23 cellular contexts compared by ENCODE assay signal in the genomic region with DNA sequence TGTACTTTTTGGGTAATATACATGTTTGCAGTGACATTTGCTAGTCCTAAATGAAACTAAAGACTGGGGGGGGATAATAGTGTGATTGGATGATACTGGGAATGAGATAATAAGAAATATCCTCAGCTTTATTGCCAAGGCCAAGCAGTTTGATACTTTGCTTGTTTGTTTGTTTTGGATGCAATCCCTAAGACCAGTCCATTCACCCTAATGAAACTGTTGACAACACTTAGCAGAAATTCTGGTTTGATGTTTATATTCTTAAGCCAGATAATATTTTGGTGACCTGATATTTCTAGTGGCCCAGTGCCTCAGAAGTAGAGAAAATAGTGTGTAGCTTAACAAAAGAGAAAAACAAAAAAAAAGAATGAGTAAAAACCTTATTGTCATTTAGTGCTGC. TPM values are rescaled to one million over a fixed set of nuclear protein-coding genes. Genes with fewer than 3 reads are reported as not detected.
DNase-seq lines count a peak whose midpoint lies in the region; ATAC-seq and TF ChIP-seq lines count a peak whose summit lies in the region.
"Had no signal": no experiment of that assay in that cellular context is flagged by ENCODE, and none has a peak within 500 bp of the region (broad histone marks: within the 10 kb centered on the region; RNA-seq: fewer than 3 reads in every experiment).

No MANE protein-coding gene starts in this region.

- no peak overlapping the region for H2BK5ac ChIP-seq in mesenchymal stem cell (ENCODE audit: low read depth, low read length, poor library complexity, severe bottlenecking)

- no peak overlapping the region for H3K18ac ChIP-seq in mesenchymal stem cell (ENCODE audit: low read depth in 1 of 2, low read length in 2 of 2)

- H3K4me3 ChIP-seq in DOHH2 (ENCODE audit: low read length) = peak overlapping the region; percentile 98
- H3K4me3 ChIP-seq in HUES64 (ENCODE audit: low read length) = peak overlapping the region; percentile 100
- peak overlapping the region in 1 of 2 experiments; percentile 96 for H3K4me3 ChIP-seq in mesenchymal stem cell (ENCODE audit: insufficient read depth in 1 of 2, low read depth in 1 of 2, low read length in 2 of 2)

- no peaks in the 10 kb centered on the region for H3K9me2 ChIP-seq in DOHH2 (replicated peaks; ENCODE audit: control insufficient read depth, low read length)

- H3F3A ChIP-seq in DOHH2 (ENCODE audit: control insufficient read depth, insufficient read depth) = peaks cover 22% of the 10 kb centered on the region

- peak overlapping the region; percentile 91 for H3K9ac ChIP-seq in HUES64 (ENCODE audit: low read depth, low read length)
- H3K9ac ChIP-seq in mesenchymal stem cell (ENCODE audit: low read length) = peak overlapping the region; percentile 85

- no peaks in the 10 kb centered on the region for H3K9me3 ChIP-seq in DOHH2 (ENCODE audit: control insufficient read depth, insufficient read depth, low read length)
- no peaks in the 10 kb centered on the region for H3K9me3 ChIP-seq in HUES64 (ENCODE audit: insufficient read depth, low read depth, low read length)
- no peaks in the 10 kb centered on the region for H3K9me3 ChIP-seq in mesenchymal stem cell (ENCODE audit: control insufficient read depth, low read length)
- H3K9me3 ChIP-seq: left lung, ovary, SJCRH30, testis had no signal

- H3K27ac ChIP-seq in DOHH2 (ENCODE audit: low read depth, low read length) = no peak overlapping the region
- H3K27ac ChIP-seq in HUES64 (ENCODE audit: low read depth, low read length) = peak overlapping the region; percentile 70; the same call in 1 of the 2 replicates
- H3K27ac ChIP-seq in mesenchymal stem cell (ENCODE audit: low read length, poor library complexity, severe bottlenecking) = no peak overlapping the region
- H3K27ac ChIP-seq: left lung, ovary, SJCRH30, testis had no signal

- TF ChIP-seq CTCF in DOHH2 (IDR thresholded peaks at IDR 0.05; ENCODE audit: low read depth, low read length, poor library complexity, severe bottlenecking) = no peak

- peak overlapping the region; percentile 80 for H3K4me2 ChIP-seq in DOHH2 (ENCODE audit: low read length)
- no peak overlapping the region for H3K4me2 ChIP-seq in mesenchymal stem cell (ENCODE audit: low read length, poor library complexity, severe bottlenecking)

- peaks cover 26% of the 10 kb centered on the region for H3K79me2 ChIP-seq in DOHH2 (ENCODE audit: control insufficient read depth, low read length)

- no peak overlapping the region for H2AK5ac ChIP-seq in mesenchymal stem cell (ENCODE audit: low read length, severe bottlenecking)

- H4K91ac ChIP-seq in mesenchymal stem cell (ENCODE audit: low read length) = no peak overlapping the region

- DNase-seq in cerebellar cortex (ENCODE audit: low spot score) = peak; percentile 11
- no peak for DNase-seq in mesenchymal stem cell
- DNase-seq in H4 (ENCODE audit: low spot score) = no peak
- DNase-seq in NCI-H446 (lab: John Stamatoyannopoulos, UW) = no peak
- no peak for DNase-seq in activated CD4-positive, CD25-positive, alpha-beta regulatory T cell treated with anti-CD3 and anti-CD28 coated beads, Interleukin-2, amount 50 U/mL, for 72 hours
- DNase-seq: activated CD4-positive, alpha-beta T cell treated with anti-CD3 and anti-CD28 coated beads for 1 hour; activated CD8-positive, alpha-beta memory T cell treated with anti-CD3 and anti-CD28 coated beads, Interleukin-2, amount 10 ng/mL, durations not matched to agents 7 days and 5 days; activated effector memory CD4-positive, alpha-beta T cell treated with anti-CD3 and anti-CD28 coated beads, Interleukin-2, amount 50 U/mL, for 16 hours; amniotic stem cell; central memory CD4-positive, alpha-beta T cell; DMS 273 treated with DMSO at 0.1 percent for 48 hours; foreskin fibroblast; left lung; NCI-H2081; NCI-H510A treated with DMSO at 0.1 percent for 48 hours; ovary; SJCRH30; stimulated activated CD4-positive, alpha-beta T cell treated with anti-CD3 and anti-CD28 coated beads, Interleukin-4, amount 100 ng/mL, for 24 hours; T-helper 9 cell; testis had no signal

- no peak overlapping the region for H2BK12ac ChIP-seq in mesenchymal stem cell (ENCODE audit: low read length in 2 of 2)

- no peak overlapping the region for H4K8ac ChIP-seq in mesenchymal stem cell (ENCODE audit: low read length)

- H3K36me3 ChIP-seq in DOHH2 (ENCODE audit: control insufficient read depth, low read length) (peaks cover 9% of the 10 kb centered on the region), HUES64 (ENCODE audit: insufficient read depth, low read length) (peaks cover 47% of the 10 kb centered on the region), mesenchymal stem cell (ENCODE audit: control insufficient read depth in 1 of 2, insufficient read depth in 2 of 2, low read depth in 1 of 2, low read length in 2 of 2) (peaks cover 7 to 16% of the 10 kb centered on the region in 2 experiments)
- H3K36me3 ChIP-seq: ovary had no signal

- H3K4me1 ChIP-seq in DOHH2 (ENCODE audit: control insufficient read depth, low read length) = peaks cover 45% of the 10 kb centered on the region
- H3K4me1 ChIP-seq in HUES64 (ENCODE audit: insufficient read depth, low read length) = peaks cover 39% of the 10 kb centered on the region
- peaks cover 3% of the 10 kb centered on the region for H3K4me1 ChIP-seq in mesenchymal stem cell (ENCODE audit: control insufficient read depth, insufficient read depth, low read depth, low read length)
- H3K4me1 ChIP-seq: SJCRH30 had no signal

- H3K27me3 ChIP-seq in DOHH2 (ENCODE audit: control insufficient read depth, low read length) (no peaks in the 10 kb centered on the region), HUES64 (ENCODE audit: insufficient read depth, low read length) (no peaks in the 10 kb centered on the region), mesenchymal stem cell (ENCODE audit: control insufficient read depth in 1 of 2, insufficient read depth in 1 of 2, low read length in 2 of 2) (no peaks in the 10 kb centered on the region)
- H3K27me3 ChIP-seq: left lung, ovary, SJCRH30, testis had no signal

- no peak overlapping the region for H3K4ac ChIP-seq in mesenchymal stem cell (ENCODE audit: low read depth in 1 of 2, low read length in 2 of 2)

- no peak overlapping the region for H2BK120ac ChIP-seq in mesenchymal stem cell (ENCODE audit: low read depth, low read length)

- no peak for ATAC-seq in GM18511 (IDR thresholded peaks at IDR 0.05; ENCODE audit: unreplicated experiment)
- ATAC-seq: activated CD8-positive, alpha-beta memory T cell treated with anti-CD3 and anti-CD28 coated beads, Interleukin-2, amount 10 ng/mL, durations not matched to agents 7 days and 5 days; left lung had no signal

- no peak overlapping the region for H2AFZ ChIP-seq in mesenchymal stem cell (ENCODE audit: low read depth, low read length)

- peaks cover 15% of the 10 kb centered on the region for H3K79me1 ChIP-seq in mesenchymal stem cell (replicated peaks; ENCODE audit: low read length, poor library complexity, severe bottlenecking)

- no peak overlapping the region for H2BK15ac ChIP-seq in mesenchymal stem cell (ENCODE audit: low read depth, poor library complexity, severe bottlenecking)

- H3K23ac ChIP-seq in mesenchymal stem cell (ENCODE audit: low read length in 2 of 2) = no peak overlapping the region

- H3K14ac ChIP-seq in mesenchymal stem cell (ENCODE audit: low read length in 2 of 2) = no peak overlapping the region

- H4K20me1 ChIP-seq in DOHH2 (ENCODE audit: control insufficient read depth, insufficient read depth, low read depth, low read length) = no peaks in the 10 kb centered on the region

RNA-seq across cellular contexts. Expression of gene PHC1, which starts 1.8 kb away (rescaled TPM):
- polyA plus RNA-seq in HUES64 (2013, experiment 1 of 2) = 298 TPM
- polyA plus RNA-seq in HUES64 (2013, experiment 2 of 2) = 294 TPM
- 40.7 TPM for polyA plus RNA-seq in mesenchymal stem cell (2013, experiment 1 of 2)
- polyA plus RNA-seq in mesenchymal stem cell (2013, experiment 2 of 2) = 40.7 TPM
- total RNA-seq in H4 (2014; rRNA removed; shearing (Covaris generic)) = 20.9 and 27.1 TPM in 2 replicates

RNA-seq across cellular contexts. Expression of gene M6PR, which starts 33.3 kb away (rescaled TPM):
- polyA plus RNA-seq in HUES64 (2013, experiment 1 of 2) = 72.1 TPM
- polyA plus RNA-seq in HUES64 (2013, experiment 2 of 2) = 82.5 TPM
- polyA plus RNA-seq in mesenchymal stem cell (2013, experiment 1 of 2) = 209 TPM
- 208 TPM for polyA plus RNA-seq in mesenchymal stem cell (2013, experiment 2 of 2)
- total RNA-seq in H4 (2014; rRNA removed; shearing (Covaris generic)) = 193 and 245 TPM in 2 replicates
